ENCODE assay signal across 8 cellular contexts in the genomic region with DNA sequence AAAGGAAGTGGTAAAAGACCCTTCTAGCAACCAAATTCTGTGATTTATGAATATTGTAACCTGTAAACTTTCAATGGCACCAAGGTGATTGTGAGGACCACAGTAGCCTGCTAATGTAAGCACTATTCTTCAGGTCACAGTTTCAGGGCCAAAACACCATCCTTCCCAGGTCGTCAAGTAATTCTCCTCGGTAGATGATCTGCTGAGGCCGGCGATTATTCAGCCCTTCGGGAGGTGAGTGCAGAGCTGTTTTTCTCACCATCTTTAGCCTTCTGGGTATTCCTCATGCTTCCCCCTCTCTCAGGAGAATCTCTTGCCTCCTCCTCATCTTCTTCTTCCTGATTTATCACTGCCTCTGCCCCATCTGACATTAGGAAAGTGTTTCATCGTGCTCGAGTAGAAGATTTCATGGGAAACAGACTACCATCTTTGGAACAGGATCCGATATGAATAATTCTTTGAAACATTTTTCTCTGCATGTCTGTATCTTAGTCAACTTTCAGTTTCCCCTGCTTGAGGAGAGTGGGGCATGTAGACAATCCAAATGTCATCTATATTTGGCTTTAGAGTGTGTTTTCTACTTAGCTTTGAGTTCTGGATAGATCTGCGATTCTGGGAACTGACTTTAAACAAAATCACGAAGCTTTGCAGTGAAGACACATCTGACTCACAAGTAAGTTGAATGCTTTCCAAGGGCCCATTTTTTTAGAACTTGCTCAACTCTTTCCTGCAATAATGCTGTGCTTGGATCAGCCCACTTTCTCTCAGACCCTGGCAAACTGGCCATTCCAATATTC.
DNase-seq lines count a peak whose midpoint lies in the region; ATAC-seq and TF ChIP-seq lines count a peak whose summit lies in the region.

No MANE protein-coding gene starts in this region.

- peak in 1 of 2 donors; percentile 49 for TF ChIP-seq POLR2A in adrenal gland (IDR thresholded peaks at IDR 0.05)

- DNase-seq in H4 (ENCODE audit: low spot score) (peak; percentile 73), adrenal gland (peak in 5 of 7 donors; percentile 50 to 72 (median 64)), left cardiac atrium (no peak), smooth muscle cell (lab: John Stamatoyannopoulos, UW; ENCODE audit: unreplicated experiment) (no peak), NOMO-1 treated with DMSO at 0.1 percent for 48 hours (lab: John Stamatoyannopoulos, UW; ENCODE audit: unreplicated experiment) (no peak), WERI-Rb-1 (no peak)

- peaks cover 19 to 27% of the 10 kb centered on the region in 2 donors for H3K4me1 ChIP-seq in adrenal gland (replicated peaks in 1 of 2)
- H3K4me1 ChIP-seq in smooth muscle cell (ENCODE audit: low read depth) = peaks cover 28% of the 10 kb centered on the region

- 41 to 53% (median 46%) methylated on average over 10 of the region's 10 CpGs for WGBS in adrenal gland, 4 donors
- 48% methylated on average over 10 of the region's 10 CpGs for WGBS in smooth muscle cell (ENCODE audit: low lambda C conversion rate)

- H3K9me3 ChIP-seq in adrenal gland (replicated peaks in 1 of 3) = no peaks in the 10 kb centered on the region
- no peaks in the 10 kb centered on the region for H3K9me3 ChIP-seq in smooth muscle cell (replicated peaks; ENCODE audit: low read depth)
- H3K9me3 ChIP-seq in WERI-Rb-1 (ENCODE audit: severe bottlenecking) = no peaks in the 10 kb centered on the region

- H3K4me3 ChIP-seq in adrenal gland = peak overlapping the region in 1 of 4 donors; percentile 21
- peak overlapping the region; percentile 32 for H3K4me3 ChIP-seq in smooth muscle cell
- no peak overlapping the region for H3K4me3 ChIP-seq in WERI-Rb-1 (ENCODE audit: low read depth, low read length)

- H3K36me3 ChIP-seq in adrenal gland (replicated peaks in 1 of 2) (no peaks in the 10 kb centered on the region), smooth muscle cell (ENCODE audit: low read depth) (no peaks in the 10 kb centered on the region), WERI-Rb-1 (no peaks in the 10 kb centered on the region)

- H3K79me2 ChIP-seq in smooth muscle cell (ENCODE audit: low read depth) = peaks cover 12% of the 10 kb centered on the region

- peak overlapping the region; percentile 74 for H3K9ac ChIP-seq in smooth muscle cell (ENCODE audit: low read depth)

- peak overlapping the region; percentile 62 to 91 (median 79) for H3K27ac ChIP-seq in adrenal gland
- H3K27ac ChIP-seq in smooth muscle cell (ENCODE audit: low read depth) = peak overlapping the region; percentile 92
- H3K27ac ChIP-seq in WERI-Rb-1 = no peak overlapping the region

- H3F3A ChIP-seq in smooth muscle cell (ENCODE audit: low read depth) = peaks cover 33% of the 10 kb centered on the region

- peak overlapping the region; percentile 82 for H3K4me2 ChIP-seq in smooth muscle cell

- H3K27me3 ChIP-seq in adrenal gland (no peaks in the 10 kb centered on the region), smooth muscle cell (ENCODE audit: low read depth) (no peaks in the 10 kb centered on the region), WERI-Rb-1 (ENCODE audit: insufficient read depth, low read depth, severe bottlenecking) (no peaks in the 10 kb centered on the region)

- H4K20me1 ChIP-seq in smooth muscle cell (ENCODE audit: low read depth) = no peaks in the 10 kb centered on the region

- peak overlapping the region; percentile 48 for H2AFZ ChIP-seq in smooth muscle cell (ENCODE audit: low read depth)

- peak; percentile 87 to 90 for ATAC-seq in left cardiac atrium
- no peak for ATAC-seq in GM19452 (IDR thresholded peaks at IDR 0.05; ENCODE audit: unreplicated experiment)
- no peak for ATAC-seq in HG02981 (IDR thresholded peaks at IDR 0.05; ENCODE audit: unreplicated experiment)

- TF ChIP-seq CTCF in adrenal gland (IDR thresholded peaks at IDR 0.05) (no peak), smooth muscle cell (IDR thresholded peaks at IDR 0.05; ENCODE audit: borderline replicate concordance, insufficient read depth, poor library complexity, severe bottlenecking) (no peak), WERI-Rb-1 (IDR thresholded peaks at IDR 0.05; ENCODE audit: low read depth, low read length) (no peak)

- intact Hi-C loops in adrenal gland (cut with DNase I) (no loop called here), left cardiac atrium (cut with DNase I) (no loop called here)

Comparison
In these comparisons a context has a peak if more than half of its experiments do, and no peak if none do; other contexts are left out.
1. DNase-seq: peak in H4 (single experiment) and adrenal gland (5 of 7); none in left cardiac atrium (single experiment), smooth muscle cell (single experiment), NOMO-1 treated with DMSO at 0.1 percent for 48 hours (single experiment) and WERI-Rb-1 (single experiment).
2. ATAC-seq: peak in left cardiac atrium (2 of 2); none in GM19452 (single experiment) and HG02981 (single experiment).